In the genomic region with DNA sequence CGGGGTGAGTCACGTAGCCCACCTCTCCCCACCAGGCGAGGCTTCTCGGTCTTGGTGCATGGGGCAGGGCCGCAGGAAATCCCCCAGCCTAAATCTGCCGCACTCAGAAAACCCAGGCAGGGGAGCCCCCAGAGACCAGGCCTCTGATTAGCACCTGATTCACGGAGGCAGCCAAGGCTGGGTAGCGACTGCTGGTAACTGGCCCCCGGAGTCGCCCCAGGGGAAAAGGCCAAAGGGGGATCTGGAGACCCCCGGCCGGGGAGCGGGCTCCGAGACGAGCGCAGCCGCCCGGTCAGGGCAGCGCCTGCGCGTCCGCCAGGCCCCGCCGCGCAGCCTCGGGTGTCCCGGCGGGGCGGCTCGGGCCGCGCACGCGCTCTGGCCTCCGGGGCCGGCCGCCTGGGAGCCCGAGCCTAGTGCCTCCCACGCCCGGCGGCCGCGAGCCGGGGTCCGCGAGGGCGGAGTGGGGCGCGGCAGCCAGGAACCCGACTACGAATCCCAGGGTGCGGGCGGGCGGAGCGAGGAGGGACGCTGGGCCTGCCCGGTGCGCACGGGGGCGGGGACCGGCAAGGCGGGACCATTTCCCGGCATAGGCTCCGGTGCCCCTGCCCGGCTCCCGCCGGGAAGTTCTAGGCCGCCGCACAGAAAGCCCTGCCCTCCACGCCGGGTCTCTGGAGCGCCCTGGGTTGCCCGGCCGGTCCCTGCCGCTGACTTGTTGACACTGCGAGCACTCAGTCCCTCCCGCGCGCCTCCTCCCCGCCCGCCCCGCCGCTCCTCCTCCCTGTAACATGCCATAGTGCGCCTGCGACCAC, we compare ENCODE assay signal across 8 cellular contexts. TPM values are rescaled to one million over a fixed set of nuclear protein-coding genes. Genes with fewer than 3 reads are reported as not detected.
DNase-seq lines count a peak whose midpoint lies in the region; ATAC-seq and TF ChIP-seq lines count a peak whose summit lies in the region.

A gene with protein sequence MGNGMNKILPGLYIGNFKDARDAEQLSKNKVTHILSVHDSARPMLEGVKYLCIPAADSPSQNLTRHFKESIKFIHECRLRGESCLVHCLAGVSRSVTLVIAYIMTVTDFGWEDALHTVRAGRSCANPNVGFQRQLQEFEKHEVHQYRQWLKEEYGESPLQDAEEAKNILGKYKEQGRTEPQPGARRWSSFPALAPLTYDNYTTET (plus strand): TSS at position 791 of the 809 bp plus-strand sequence. CDS start 53 bp downstream, outside the sequence.

- H3K36me3 ChIP-seq in mesodermal cell (ENCODE audit: control insufficient read depth, insufficient read depth, low read length) = no peaks in the 10 kb centered on the region

- H3K27me3 Mint-ChIP-seq in effector memory CD8-positive, alpha-beta T cell = no peaks in the 10 kb centered on the region

- peaks cover 28% of the 10 kb centered on the region for H3K36me3 Mint-ChIP-seq in effector memory CD8-positive, alpha-beta T cell (ENCODE audit: insufficient read depth)

- H3K4me1 Mint-ChIP-seq in effector memory CD8-positive, alpha-beta T cell (ENCODE audit: low read depth in 2 of 2) = peaks cover 32 to 35% of the 10 kb centered on the region in 2 donors

- DNase-seq in AG09319 (ENCODE audit: extremely low read depth, low read depth) (peak; percentile 66), NCI-H748 treated with DMSO at 0.1 percent for 48 hours (lab: John Stamatoyannopoulos, UW) (no peak)
- DNase-seq in activated CD4-positive, alpha-beta T cell treated with anti-CD3 and anti-CD28 coated beads, Interleukin-2, amount 50 U/mL, for 48 hours = peak; percentile 82 to 85
- peak; percentile 66 to 76 (median 71) for DNase-seq in effector memory CD8-positive, alpha-beta T cell
- peak; percentile 82 to 88 for DNase-seq in stimulated activated CD8-positive, alpha-beta memory T cell treated with anti-CD3 and anti-CD28 coated beads, Interleukin-15, amount 100 ng/mL, for 48 hours (ENCODE audit: low read depth in 2 of 2)

- peak within 1 kb of the TSS; percentile 84 for H3K27ac ChIP-seq in mesodermal cell (ENCODE audit: low read depth, low read length, severe bottlenecking)

- 34 to 35% methylated on average over 76 to 84 of the region's 85 CpGs for WGBS in mesodermal cell (ENCODE audit: insufficient coverage in 2 of 2), 2 experiments

- peak within 1 kb of the TSS; percentile 71 for H3K4me3 ChIP-seq in mesodermal cell (ENCODE audit: extremely low read depth, insufficient read depth, low read length, poor library complexity, severe bottlenecking)

- peak within 1 kb of the TSS; percentile 95 to 96 for H3K27ac Mint-ChIP-seq in effector memory CD8-positive, alpha-beta T cell

- peak within 1 kb of the TSS; percentile 87 to 92 for H3K4me3 Mint-ChIP-seq in effector memory CD8-positive, alpha-beta T cell

- peaks cover 8% of the 10 kb centered on the region for H3K9me3 ChIP-seq in mesodermal cell (ENCODE audit: control insufficient read depth, low read length)

- ATAC-seq in GM19452 (IDR thresholded peaks at IDR 0.05; ENCODE audit: unreplicated experiment) = peak; percentile 46
- peak; percentile 22 for ATAC-seq in HG03575 (IDR thresholded peaks at IDR 0.05; ENCODE audit: extremely low read depth, insufficient number of reproducible peaks, low FRiP score, unreplicated experiment)
- ATAC-seq in effector memory CD8-positive, alpha-beta T cell (replicated peaks) = peak; percentile 64

- TF ChIP-seq CTCF in AG09319 (IDR thresholded peaks at IDR 0.05; ENCODE audit: low read depth, low read length) = no peak

- no peaks in the 10 kb centered on the region for H3K4me1 ChIP-seq in mesodermal cell (ENCODE audit: control insufficient read depth, insufficient read depth, low read length, poor library complexity, severe bottlenecking)

- no peaks in the 10 kb centered on the region for H3K9me3 Mint-ChIP-seq in effector memory CD8-positive, alpha-beta T cell

RNA-seq across cellular contexts. Expression of the gene that starts here (rescaled TPM):
- polyA plus RNA-seq in mesodermal cell (2013, experiment 1 of 2) = 37.1 TPM
- polyA plus RNA-seq in mesodermal cell (2013, experiment 2 of 2) = 35.3 TPM
